Comparison of ENCODE assay signal across 9 cellular contexts in the genomic region with DNA sequence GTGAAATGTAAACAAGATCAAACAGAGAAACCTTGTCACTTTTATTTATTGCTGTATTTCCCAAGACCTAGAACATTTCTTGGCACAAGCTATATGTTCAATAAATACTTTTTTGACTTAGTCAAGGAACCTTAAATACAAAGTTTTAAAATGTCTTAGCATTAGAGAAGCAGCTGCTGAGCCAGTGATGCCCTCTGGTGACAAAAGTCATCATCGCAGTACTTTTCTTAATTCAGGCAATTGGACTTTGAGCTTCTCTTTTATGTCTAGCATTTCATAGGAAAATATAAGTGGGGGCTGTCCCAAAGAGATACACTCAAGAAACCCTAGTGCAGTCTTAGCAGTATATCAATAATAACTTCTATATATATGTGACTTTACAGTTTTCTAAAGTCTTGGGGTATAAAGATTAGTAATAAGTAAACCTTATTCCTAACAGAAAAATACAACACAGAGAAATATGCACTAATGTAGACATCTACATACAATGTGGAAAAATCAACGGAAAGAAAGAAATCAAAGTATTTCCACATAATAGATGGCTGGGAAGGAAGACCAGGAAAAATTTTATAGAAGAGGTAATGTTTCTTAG.
DNase-seq lines count a peak whose midpoint lies in the region; FAIRE-seq and TF ChIP-seq lines count a peak whose summit lies in the region.
"Had no signal": no experiment of that assay in that cellular context is flagged by ENCODE, and none has a peak within 500 bp of the region (broad histone marks: within the 10 kb centered on the region; RNA-seq: fewer than 3 reads in every experiment).

No MANE protein-coding gene starts in this region.

- no peak overlapping the region for H3K4me3 ChIP-seq in Jurkat, Clone E6-1 (ENCODE audit: low read length)
- H3K4me3 ChIP-seq in foreskin fibroblast (ENCODE audit: low read depth in 1 of 2, low read length in 2 of 2): no peak overlapping the region

- H3K36me3 Mint-ChIP-seq in CD14-positive monocyte: no peaks in the 10 kb centered on the region

- H3K27ac Mint-ChIP-seq in CD14-positive monocyte: no peak overlapping the region

- peak; percentile 86 for FAIRE-seq in GM19239 (lab: Jason Lieb, UNC)

- peaks cover 4% of the 10 kb centered on the region for H3K4me1 Mint-ChIP-seq in CD14-positive monocyte

- peak; percentile 87 for TF ChIP-seq CTCF in CD14-positive monocyte (IDR thresholded peaks at IDR 0.05)
- peak; percentile 2 for TF ChIP-seq CTCF in foreskin fibroblast (IDR thresholded peaks at IDR 0.05; ENCODE audit: low read depth, low read length)

- intact Hi-C loops in CD14-positive monocyte (cut with micrococcal nuclease): loop anchor here (2.0 to 5.0 kb wide), 2 partner anchors 48 to 49 kb away; no protein-coding TSS in a partner anchor

- H3K4me3 Mint-ChIP-seq in CD14-positive monocyte: no peak overlapping the region
- H3K4me3 Mint-ChIP-seq: central memory CD8-positive, alpha-beta T cell had no signal

- peaks cover 0 to 4% (median 0%) of the 10 kb centered on the region in 7 donors for H3K9me3 Mint-ChIP-seq in CD14-positive monocyte
- H3K9me3 Mint-ChIP-seq: central memory CD8-positive, alpha-beta T cell had no signal

- no peak for DNase-seq in CD14-positive monocyte (ENCODE audit: low spot score)
- peak; percentile 7 for DNase-seq in GM19239 (ENCODE audit: insufficient read length, low spot score)
- DNase-seq in Jurkat, Clone E6-1 (ENCODE audit: low read depth, low spot score): peak; percentile 32
- peak; percentile 55 for DNase-seq in activated CD4-positive, alpha-beta T cell treated with anti-CD3 and anti-CD28 coated beads, Interleukin-2, amount 50 U/mL, for 1 hour
- no peak for DNase-seq in foreskin fibroblast
- DNase-seq in stimulated activated CD4-positive, alpha-beta T cell treated with anti-CD3 and anti-CD28 coated beads, Interleukin-15, amount 100 ng/mL, for 24 hours: peak; percentile 48
- DNase-seq in NCI-H146 treated with DMSO at 0.1 percent for 48 hours (lab: John Stamatoyannopoulos, UW; ENCODE audit: unreplicated experiment): no peak
- DNase-seq in T1000 (lab: John Stamatoyannopoulos, UW): no peak

- peaks cover 0 to 2% (median 0%) of the 10 kb centered on the region in 3 donors for H3K27me3 Mint-ChIP-seq in CD14-positive monocyte (ENCODE audit: low read depth in 3 of 3)
- H3K27me3 Mint-ChIP-seq: central memory CD8-positive, alpha-beta T cell had no signal

Comparison
In these comparisons a context has a peak if more than half of its experiments do, and no peak if none do; other contexts are left out.
1. DNase-seq: peak in GM19239 (single experiment), Jurkat, Clone E6-1 (single experiment), activated CD4-positive, alpha-beta T cell treated with anti-CD3 and anti-CD28 coated beads, Interleukin-2, amount 50 U/mL, for 1 hour (single experiment) and stimulated activated CD4-positive, alpha-beta T cell treated with anti-CD3 and anti-CD28 coated beads, Interleukin-15, amount 100 ng/mL, for 24 hours (single experiment); none in CD14-positive monocyte (single experiment), foreskin fibroblast (0 of 2), NCI-H146 treated with DMSO at 0.1 percent for 48 hours (single experiment) and T1000 (single experiment).